ENCODE assay signal across 8 cellular contexts in genomic region chr20:5073154-5074049, GRCh38. TPM values are rescaled to one million over a fixed set of nuclear protein-coding genes. Genes with fewer than 3 reads are reported as not detected.
DNase-seq lines count a peak whose midpoint lies in the region; ATAC-seq and TF ChIP-seq lines count a peak whose summit lies in the region.

No MANE protein-coding gene starts in this region.

- no peak overlapping the region for H3K4me2 ChIP-seq in neural progenitor cell

- CTCF ChIA-PET in activated CD4-positive, alpha-beta memory T cell treated with anti-CD3 and anti-CD28 coated beads for 36 hours (lab: Charles Lee) = interaction anchor here (0.8 to 1.5 kb wide), 2 partner anchors 17 to 28 kb away, joined by 3 to 4 read pairs; no protein-coding TSS in a partner anchor
- CTCF ChIA-PET in activated CD4-positive, alpha-beta memory T cell treated with anti-CD3 and anti-CD28 coated beads, Interleukin-2, amount 10 ng/mL, durations not matched to agents 7 days and 5 days (lab: Charles Lee) = interaction anchor here (0.7 to 2.7 kb wide), 2 partner anchors 17 to 40 kb away, joined by 3 to 19 read pairs; no protein-coding TSS in a partner anchor

- no peaks in the 10 kb centered on the region for H3F3A ChIP-seq in neural progenitor cell (ENCODE audit: low read depth)

- no peak for ATAC-seq in HG02840 (IDR thresholded peaks at IDR 0.05; ENCODE audit: low FRiP score, unreplicated experiment)

- H3K9me3 ChIP-seq in SJSA1 (replicated peaks) (no peaks in the 10 kb centered on the region), neural progenitor cell (ENCODE audit: low read depth) (no peaks in the 10 kb centered on the region)

- no peaks in the 10 kb centered on the region for H3K36me3 Mint-ChIP-seq in activated CD4-positive, alpha-beta memory T cell treated with anti-CD3 and anti-CD28 coated beads for 36 hours
- peaks cover 2% of the 10 kb centered on the region for H3K36me3 Mint-ChIP-seq in activated CD4-positive, alpha-beta memory T cell treated with anti-CD3 and anti-CD28 coated beads, Interleukin-2, amount 10 ng/mL, durations not matched to agents 7 days and 5 days (ENCODE audit: low read depth)
- H3K36me3 Mint-ChIP-seq in neural crest cell (ENCODE audit: low read depth) (no peaks in the 10 kb centered on the region), neural progenitor cell (no peaks in the 10 kb centered on the region)

- H3K36me3 ChIP-seq in SJSA1 (no peaks in the 10 kb centered on the region), neural progenitor cell (no peaks in the 10 kb centered on the region)

- H3K9me3 Mint-ChIP-seq in activated CD4-positive, alpha-beta memory T cell treated with anti-CD3 and anti-CD28 coated beads for 36 hours = no peaks in the 10 kb centered on the region
- no peaks in the 10 kb centered on the region for H3K9me3 Mint-ChIP-seq in activated CD4-positive, alpha-beta memory T cell treated with anti-CD3 and anti-CD28 coated beads, Interleukin-2, amount 10 ng/mL, durations not matched to agents 7 days and 5 days
- H3K9me3 Mint-ChIP-seq in neural crest cell = no peaks in the 10 kb centered on the region
- no peaks in the 10 kb centered on the region for H3K9me3 Mint-ChIP-seq in neural progenitor cell

- H2AFZ ChIP-seq in neural progenitor cell (replicated peaks) = no peak overlapping the region

- no peak overlapping the region for H3K4me3 ChIP-seq in SJSA1
- no peak overlapping the region for H3K4me3 ChIP-seq in neural progenitor cell

- no peak overlapping the region for H3K27ac ChIP-seq in SJSA1
- H3K27ac ChIP-seq in neural progenitor cell = no peak overlapping the region

- H4K20me1 ChIP-seq in neural progenitor cell (ENCODE audit: low read depth) = no peaks in the 10 kb centered on the region

- POLR2A ChIA-PET in activated CD4-positive, alpha-beta memory T cell treated with anti-CD3 and anti-CD28 coated beads for 36 hours (lab: Charles Lee) = interaction anchor here (0.7 kb wide), 1 partner anchor 298 kb away, joined by 3 read pairs; no protein-coding TSS in a partner anchor
- POLR2A ChIA-PET in activated CD4-positive, alpha-beta memory T cell treated with anti-CD3 and anti-CD28 coated beads, Interleukin-2, amount 10 ng/mL, durations not matched to agents 7 days and 5 days (lab: Charles Lee) = interaction anchor here (1.9 kb wide), 1 partner anchor 17 kb away, joined by 6 read pairs; no protein-coding TSS in a partner anchor

- no peaks in the 10 kb centered on the region for H3K79me2 ChIP-seq in neural progenitor cell (ENCODE audit: low read depth)

- DNase-seq in activated CD4-positive, alpha-beta memory T cell treated with anti-CD3 and anti-CD28 coated beads for 36 hours = peak; percentile 14
- DNase-seq in activated CD4-positive, alpha-beta memory T cell treated with anti-CD3 and anti-CD28 coated beads, Interleukin-2, amount 10 ng/mL, durations not matched to agents 7 days and 5 days = no peak
- DNase-seq in SJSA1 (ENCODE audit: low read depth in 1 of 2, low spot score in 2 of 2) (peak; percentile 10 to 63), fibroblast of gingiva (ENCODE audit: low read depth) (peak; percentile 92), neural crest cell (ENCODE audit: low read depth, low spot score) (no peak), neural progenitor cell (ENCODE audit: low spot score) (no peak)
- no peak for DNase-seq in effector CD4-positive, alpha-beta T cell

- intact Hi-C loops in activated CD4-positive, alpha-beta memory T cell treated with anti-CD3 and anti-CD28 coated beads for 36 hours (cut with micrococcal nuclease) = no loop called here

- H3K27ac Mint-ChIP-seq in activated CD4-positive, alpha-beta memory T cell treated with anti-CD3 and anti-CD28 coated beads for 36 hours = no peak overlapping the region
- no peak overlapping the region for H3K27ac Mint-ChIP-seq in activated CD4-positive, alpha-beta memory T cell treated with anti-CD3 and anti-CD28 coated beads, Interleukin-2, amount 10 ng/mL, durations not matched to agents 7 days and 5 days
- H3K27ac Mint-ChIP-seq in neural crest cell (ENCODE audit: unreplicated experiment) = peak overlapping the region; percentile 62
- no peak overlapping the region for H3K27ac Mint-ChIP-seq in neural progenitor cell

- H3K4me1 Mint-ChIP-seq in activated CD4-positive, alpha-beta memory T cell treated with anti-CD3 and anti-CD28 coated beads for 36 hours (ENCODE audit: low read depth) = peaks cover 11% of the 10 kb centered on the region
- peaks cover 31% of the 10 kb centered on the region for H3K4me1 Mint-ChIP-seq in activated CD4-positive, alpha-beta memory T cell treated with anti-CD3 and anti-CD28 coated beads, Interleukin-2, amount 10 ng/mL, durations not matched to agents 7 days and 5 days
- H3K4me1 Mint-ChIP-seq in neural crest cell (no peaks in the 10 kb centered on the region), neural progenitor cell (no peaks in the 10 kb centered on the region)

- no peak overlapping the region for H3K4me3 Mint-ChIP-seq in activated CD4-positive, alpha-beta memory T cell treated with anti-CD3 and anti-CD28 coated beads for 36 hours
- H3K4me3 Mint-ChIP-seq in activated CD4-positive, alpha-beta memory T cell treated with anti-CD3 and anti-CD28 coated beads, Interleukin-2, amount 10 ng/mL, durations not matched to agents 7 days and 5 days = no peak overlapping the region
- H3K4me3 Mint-ChIP-seq in neural crest cell = no peak overlapping the region
- H3K4me3 Mint-ChIP-seq in neural progenitor cell = no peak overlapping the region

- H3K27me3 ChIP-seq in SJSA1 (replicated peaks) = no peaks in the 10 kb centered on the region
- no peaks in the 10 kb centered on the region for H3K27me3 ChIP-seq in neural progenitor cell

- H3K27me3 Mint-ChIP-seq in activated CD4-positive, alpha-beta memory T cell treated with anti-CD3 and anti-CD28 coated beads for 36 hours = no peaks in the 10 kb centered on the region
- no peaks in the 10 kb centered on the region for H3K27me3 Mint-ChIP-seq in activated CD4-positive, alpha-beta memory T cell treated with anti-CD3 and anti-CD28 coated beads, Interleukin-2, amount 10 ng/mL, durations not matched to agents 7 days and 5 days
- no peaks in the 10 kb centered on the region for H3K27me3 Mint-ChIP-seq in neural crest cell (ENCODE audit: low read depth)
- peaks cover 7% of the 10 kb centered on the region for H3K27me3 Mint-ChIP-seq in neural progenitor cell (ENCODE audit: insufficient read depth, low read depth)

- no peak for TF ChIP-seq CTCF in neural crest cell (conservative IDR thresholded peaks at IDR 0.05)
- no peak for TF ChIP-seq CTCF in neural progenitor cell (IDR thresholded peaks at IDR 0.05)

- H3K9ac ChIP-seq in neural progenitor cell = no peak overlapping the region

- peaks cover 11% of the 10 kb centered on the region for H3K4me1 ChIP-seq in SJSA1 (replicated peaks)
- H3K4me1 ChIP-seq in neural progenitor cell = no peaks in the 10 kb centered on the region

RNA-seq across cellular contexts. Expression of gene TMEM230, which starts 39.5 kb away (rescaled TPM):
- total RNA-seq in activated CD4-positive, alpha-beta memory T cell treated with anti-CD3 and anti-CD28 coated beads for 36 hours = 10 to 100 TPM; 75.5 to 77.1 TPM
- total RNA-seq in activated CD4-positive, alpha-beta memory T cell treated with anti-CD3 and anti-CD28 coated beads, Interleukin-2, amount 10 ng/mL, durations not matched to agents 7 days and 5 days = 10 to 100 TPM; 71.2 to 73.3 TPM
- 95.2 and 139 TPM in 2 replicates for total RNA-seq in SJSA1 (2014; rRNA removed; shearing (Covaris generic))
- total RNA-seq in neural crest cell (74.8 and 76.8 TPM in 2 replicates), neural progenitor cell (ENCODE audit: low replicate concordance) (84.3 and 117 TPM in 2 replicates)

RNA-seq across cellular contexts. Expression of gene PCNA, which starts 46.4 kb away (rescaled TPM):
- 100 to 1,000 TPM; 554 to 560 TPM for total RNA-seq in activated CD4-positive, alpha-beta memory T cell treated with anti-CD3 and anti-CD28 coated beads for 36 hours
- total RNA-seq in activated CD4-positive, alpha-beta memory T cell treated with anti-CD3 and anti-CD28 coated beads, Interleukin-2, amount 10 ng/mL, durations not matched to agents 7 days and 5 days = 100 to 1,000 TPM; 413 to 415 TPM
- total RNA-seq in SJSA1 (2014; rRNA removed; shearing (Covaris generic)) = 391 and 409 TPM in 2 replicates
- total RNA-seq in neural crest cell (314 and 316 TPM in 2 replicates), neural progenitor cell (ENCODE audit: low replicate concordance) (245 and 323 TPM in 2 replicates)

RNA-seq across cellular contexts. Expression of gene CDS2, which starts 53.4 kb away (rescaled TPM):
- total RNA-seq in activated CD4-positive, alpha-beta memory T cell treated with anti-CD3 and anti-CD28 coated beads for 36 hours = 10 to 100 TPM; 46.5 to 47.4 TPM
- 10 to 100 TPM; 67.4 to 68.2 TPM for total RNA-seq in activated CD4-positive, alpha-beta memory T cell treated with anti-CD3 and anti-CD28 coated beads, Interleukin-2, amount 10 ng/mL, durations not matched to agents 7 days and 5 days
- total RNA-seq in SJSA1 (2014; rRNA removed; shearing (Covaris generic)) = 27.4 and 31.2 TPM in 2 replicates
- total RNA-seq in neural crest cell (55.7 and 56.3 TPM in 2 replicates), neural progenitor cell (ENCODE audit: low replicate concordance) (53.8 and 59.8 TPM in 2 replicates)

Comparison
In these comparisons a context has a peak if more than half of its experiments do, and no peak if none do; other contexts are left out.
1. DNase-seq: peak in activated CD4-positive, alpha-beta memory T cell treated with anti-CD3 and anti-CD28 coated beads for 36 hours (single experiment), SJSA1 (2 of 2) and fibroblast of gingiva (single experiment); none in activated CD4-positive, alpha-beta memory T cell treated with anti-CD3 and anti-CD28 coated beads, Interleukin-2, amount 10 ng/mL, durations not matched to agents 7 days and 5 days (single experiment), neural crest cell (single experiment), neural progenitor cell (single experiment) and effector CD4-positive, alpha-beta T cell (single experiment).